Comparison of ENCODE assay signal across 8 cellular contexts in the genomic region with DNA sequence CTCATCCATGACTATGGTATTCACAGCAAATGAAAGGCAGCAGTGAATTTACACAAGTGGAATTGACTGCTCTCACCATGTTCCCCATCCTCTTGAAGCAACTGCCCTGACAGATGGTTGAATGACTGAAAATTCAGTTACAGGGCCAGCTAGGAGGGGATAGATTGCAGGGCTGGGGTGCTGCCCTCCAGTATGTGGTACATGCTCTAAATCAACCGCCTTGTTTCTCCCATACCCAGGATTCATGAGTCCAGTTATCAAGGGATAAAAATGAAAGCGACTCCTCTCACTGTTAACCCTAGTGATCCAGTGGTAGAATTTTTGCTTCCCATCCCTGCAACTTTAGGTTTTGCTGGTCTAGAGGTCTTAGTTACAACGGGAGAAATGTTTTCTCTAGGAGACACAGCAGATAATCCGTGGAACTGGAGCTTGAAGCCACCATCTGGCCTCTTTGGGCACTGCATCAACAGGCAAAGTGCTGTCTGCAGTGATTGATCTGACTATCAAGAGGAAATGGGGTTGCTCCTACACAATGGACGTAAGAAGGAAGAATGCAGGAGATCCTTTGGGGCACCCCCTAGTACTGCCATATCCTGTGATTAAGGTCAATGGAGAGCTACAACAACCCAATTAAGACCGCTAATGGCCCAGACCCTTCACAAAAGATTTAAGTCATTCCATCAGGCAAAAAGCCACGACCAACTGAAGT. TPM values are rescaled to one million over a fixed set of nuclear protein-coding genes. Genes with fewer than 3 reads are reported as not detected.
DNase-seq lines count a peak whose midpoint lies in the region; ATAC-seq and TF ChIP-seq lines count a peak whose summit lies in the region.

No MANE protein-coding gene starts in this region.

- ATAC-seq in GM18858 (IDR thresholded peaks at IDR 0.05; ENCODE audit: unreplicated experiment) (peak; percentile 49), upper lobe of right lung (peak; percentile 91)

- no peaks in the 10 kb centered on the region for H3K36me3 ChIP-seq in ovary
- H3K36me3 ChIP-seq in upper lobe of right lung = peaks cover 16% of the 10 kb centered on the region

- no peak for TF ChIP-seq POLR2A in ovary (IDR thresholded peaks at IDR 0.05)

- H3K27ac ChIP-seq in ovary (no peak overlapping the region), upper lobe of right lung (no peak overlapping the region)

- WGBS in ovary, 3 donors = 22 to 24% (median 23%) methylated on average over 7 of the region's 7 CpGs

- DNase-seq in AG08396 (ENCODE audit: low spot score) (peak; percentile 59), HuH-7.5 (ENCODE audit: low spot score) (peak; percentile 61), OCI-M2 (lab: John Stamatoyannopoulos, UW; ENCODE audit: unreplicated experiment) (peak; percentile 13), foreskin fibroblast (peak; percentile 37 to 76), ovary (peak in 3 of 5 donors; percentile 12 to 37 (median 30)), upper lobe of right lung (no peak)
- DNase-seq in activated T-cell treated with anti-CD3 and anti-CD28 coated beads, Interleukin-2, amount 50 U/mL, for 48 hours = peak; percentile 64 to 69

- TF ChIP-seq CTCF in foreskin fibroblast (IDR thresholded peaks at IDR 0.05; ENCODE audit: low read depth, low read length) (peak; percentile 74), ovary (IDR thresholded peaks at IDR 0.05) (peak in 2 of 3 donors; percentile 34 to 45), upper lobe of right lung (IDR thresholded peaks at IDR 0.05) (peak; percentile 73)

- H3K9me3 ChIP-seq in ovary (no peaks in the 10 kb centered on the region), upper lobe of right lung (no peaks in the 10 kb centered on the region)

- no peak overlapping the region for H3K4me3 ChIP-seq in foreskin fibroblast (ENCODE audit: low read depth in 1 of 2, low read length in 2 of 2)
- H3K4me3 ChIP-seq in ovary = no peak overlapping the region
- H3K4me3 ChIP-seq in upper lobe of right lung = no peak overlapping the region

- H3K27me3 ChIP-seq in ovary (no peaks in the 10 kb centered on the region), upper lobe of right lung (no peaks in the 10 kb centered on the region)

- TF ChIP-seq EP300 in ovary (IDR thresholded peaks at IDR 0.05) = no peak

- intact Hi-C loops in ovary (cut with DNase I) = no loop called here
- intact Hi-C loops in upper lobe of right lung (cut with DNase I) = loop anchor here (10.0 kb wide), 1 partner anchor 105 kb away; no protein-coding TSS in a partner anchor

- H3K4me1 ChIP-seq in ovary (ENCODE audit: insufficient read depth) (peaks cover 2% of the 10 kb centered on the region), upper lobe of right lung (peaks cover 3% of the 10 kb centered on the region)

RNA-seq across cellular contexts. Expression of a gene that starts 32.0 kb away (rescaled TPM):
- total RNA-seq in ovary (10 to 100 TPM; 36.5 to 88.4 (median 56.4) TPM), upper lobe of right lung (176 TPM)
- 100 to 1,000 TPM in 1 of 2 donors, 10 to 100 TPM in 1; 69.5 to 180 TPM for polyA plus RNA-seq in ovary

RNA-seq across cellular contexts. Expression of a gene that starts 49.0 kb away (rescaled TPM):
- total RNA-seq in ovary (10 to 100 TPM; 10.9 to 17.8 (median 12.9) TPM), upper lobe of right lung (13.3 TPM)
- polyA plus RNA-seq in ovary = 10 to 100 TPM; 12.4 to 14.3 TPM
